In genomic region chr1:171485375-171486047, GRCh38 we compare ENCODE assay signal across 1 cellular context.
TF ChIP-seq lines count a peak whose summit lies in the region.

PRRC2C (plus strand) TSS chr1:171485530; CDS start chr1:171512089, 26,559 bp downstream.

TF ChIP-seq in HepG2, 621 proteins besides CTCF, POLR2A, EP300 and RAD21 (continued from another document and continues in another):
- TF ChIP-seq TFDP2 (CRISPR knock-in tag; IDR thresholded peaks at IDR 0.05): no peak; the same call in 1 of the 2 replicates
- TF ChIP-seq RFXANK (CRISPR knock-in tag; IDR thresholded peaks at IDR 0.05): no peak
- TF ChIP-seq SETDB1 (CRISPR knock-in tag; IDR thresholded peaks at IDR 0.05; ENCODE audit: borderline replicate concordance): no peak
- TF ChIP-seq ZNF615 (CRISPR knock-in tag; IDR thresholded peaks at IDR 0.05; ENCODE audit: borderline replicate concordance): no peak
- TF ChIP-seq ZFP36 (IDR thresholded peaks at IDR 0.05; ENCODE audit: borderline replicate concordance, low read depth, low read length, partially characterized antibody): no peak
- peak; percentile 24; the same call in 1 of the 2 replicates for TF ChIP-seq ZNF772 (CRISPR knock-in tag; IDR thresholded peaks at IDR 0.05)
- TF ChIP-seq, protein P1, sequence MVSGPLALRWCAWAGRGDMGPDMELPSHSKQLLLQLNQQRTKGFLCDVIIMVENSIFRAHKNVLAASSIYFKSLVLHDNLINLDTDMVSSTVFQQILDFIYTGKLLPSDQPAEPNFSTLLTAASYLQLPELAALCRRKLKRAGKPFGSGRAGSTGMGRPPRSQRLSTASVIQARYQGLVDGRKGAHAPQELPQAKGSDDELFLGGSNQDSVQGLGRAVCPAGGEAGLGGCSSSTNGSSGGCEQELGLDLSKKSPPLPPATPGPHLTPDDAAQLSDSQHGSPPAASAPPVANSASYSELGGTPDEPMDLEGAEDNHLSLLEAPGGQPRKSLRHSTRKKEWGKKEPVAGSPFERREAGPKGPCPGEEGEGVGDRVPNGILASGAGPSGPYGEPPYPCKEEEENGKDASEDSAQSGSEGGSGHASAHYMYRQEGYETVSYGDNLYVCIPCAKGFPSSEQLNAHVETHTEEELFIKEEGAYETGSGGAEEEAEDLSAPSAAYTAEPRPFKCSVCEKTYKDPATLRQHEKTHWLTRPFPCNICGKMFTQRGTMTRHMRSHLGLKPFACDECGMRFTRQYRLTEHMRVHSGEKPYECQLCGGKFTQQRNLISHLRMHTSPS (CRISPR knock-in tag; IDR thresholded peaks at IDR 0.05; ENCODE audit: low read depth): no peak
- TF ChIP-seq, protein P2, sequence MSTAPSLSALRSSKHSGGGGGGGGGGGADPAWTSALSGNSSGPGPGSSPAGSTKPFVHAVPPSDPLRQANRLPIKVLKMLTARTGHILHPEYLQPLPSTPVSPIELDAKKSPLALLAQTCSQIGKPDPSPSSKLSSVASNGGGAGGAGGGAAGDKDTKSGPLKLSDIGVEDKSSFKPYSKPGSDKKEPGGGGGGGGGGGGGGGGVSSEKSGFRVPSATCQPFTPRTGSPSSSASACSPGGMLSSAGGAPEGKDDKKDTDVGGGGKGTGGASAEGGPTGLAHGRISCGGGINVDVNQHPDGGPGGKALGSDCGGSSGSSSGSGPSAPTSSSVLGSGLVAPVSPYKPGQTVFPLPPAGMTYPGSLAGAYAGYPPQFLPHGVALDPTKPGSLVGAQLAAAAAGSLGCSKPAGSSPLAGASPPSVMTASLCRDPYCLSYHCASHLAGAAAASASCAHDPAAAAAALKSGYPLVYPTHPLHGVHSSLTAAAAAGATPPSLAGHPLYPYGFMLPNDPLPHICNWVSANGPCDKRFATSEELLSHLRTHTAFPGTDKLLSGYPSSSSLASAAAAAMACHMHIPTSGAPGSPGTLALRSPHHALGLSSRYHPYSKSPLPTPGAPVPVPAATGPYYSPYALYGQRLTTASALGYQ (CRISPR knock-in tag; IDR thresholded peaks at IDR 0.05): no peak
- no peak for TF ChIP-seq ZFP41 (CRISPR knock-in tag; IDR thresholded peaks at IDR 0.05; ENCODE audit: borderline replicate concordance)
- TF ChIP-seq MYPOP (CRISPR knock-in tag; IDR thresholded peaks at IDR 0.05): peak; percentile 74; the same call in 1 of the 2 replicates
- TF ChIP-seq CEBPB (IDR thresholded peaks at IDR 0.05; ENCODE audit: borderline replicate concordance, low read depth, low read length): no peak
- peak; percentile 87 for TF ChIP-seq ZNF883 (CRISPR knock-in tag; IDR thresholded peaks at IDR 0.05; ENCODE audit: not compliant biosample characterization)
- peak; percentile 42; the same call in 1 of the 2 replicates for TF ChIP-seq ZNF274 (CRISPR knock-in tag; IDR thresholded peaks at IDR 0.05)
- TF ChIP-seq THAP9 (CRISPR knock-in tag; IDR thresholded peaks at IDR 0.05; ENCODE audit: borderline replicate concordance): peak; percentile 80; the same call in 1 of the 2 replicates
- TF ChIP-seq DDIT3 (CRISPR knock-in tag; IDR thresholded peaks at IDR 0.05): no peak
- peak; percentile 87 for TF ChIP-seq GATAD1 (CRISPR knock-in tag; IDR thresholded peaks at IDR 0.05)
- TF ChIP-seq, protein P3, sequence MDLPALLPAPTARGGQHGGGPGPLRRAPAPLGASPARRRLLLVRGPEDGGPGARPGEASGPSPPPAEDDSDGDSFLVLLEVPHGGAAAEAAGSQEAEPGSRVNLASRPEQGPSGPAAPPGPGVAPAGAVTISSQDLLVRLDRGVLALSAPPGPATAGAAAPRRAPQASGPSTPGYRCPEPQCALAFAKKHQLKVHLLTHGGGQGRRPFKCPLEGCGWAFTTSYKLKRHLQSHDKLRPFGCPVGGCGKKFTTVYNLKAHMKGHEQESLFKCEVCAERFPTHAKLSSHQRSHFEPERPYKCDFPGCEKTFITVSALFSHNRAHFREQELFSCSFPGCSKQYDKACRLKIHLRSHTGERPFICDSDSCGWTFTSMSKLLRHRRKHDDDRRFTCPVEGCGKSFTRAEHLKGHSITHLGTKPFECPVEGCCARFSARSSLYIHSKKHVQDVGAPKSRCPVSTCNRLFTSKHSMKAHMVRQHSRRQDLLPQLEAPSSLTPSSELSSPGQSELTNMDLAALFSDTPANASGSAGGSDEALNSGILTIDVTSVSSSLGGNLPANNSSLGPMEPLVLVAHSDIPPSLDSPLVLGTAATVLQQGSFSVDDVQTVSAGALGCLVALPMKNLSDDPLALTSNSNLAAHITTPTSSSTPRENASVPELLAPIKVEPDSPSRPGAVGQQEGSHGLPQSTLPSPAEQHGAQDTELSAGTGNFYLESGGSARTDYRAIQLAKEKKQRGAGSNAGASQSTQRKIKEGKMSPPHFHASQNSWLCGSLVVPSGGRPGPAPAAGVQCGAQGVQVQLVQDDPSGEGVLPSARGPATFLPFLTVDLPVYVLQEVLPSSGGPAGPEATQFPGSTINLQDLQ (CRISPR knock-in tag; IDR thresholded peaks at IDR 0.05): no peak
- TF ChIP-seq ZFP82 (CRISPR knock-in tag; IDR thresholded peaks at IDR 0.05; ENCODE audit: borderline replicate concordance): no peak; the same call in 1 of the 2 replicates
- TF ChIP-seq PHF8 (CRISPR knock-in tag; IDR thresholded peaks at IDR 0.05): peak; percentile 96
- TF ChIP-seq PPARG (CRISPR knock-in tag; conservative IDR thresholded peaks at IDR 0.05): no peak
- TF ChIP-seq ZNF446 (CRISPR knock-in tag; IDR thresholded peaks at IDR 0.05): no peak
- no peak for TF ChIP-seq ZNF451 (CRISPR knock-in tag; IDR thresholded peaks at IDR 0.05)
- TF ChIP-seq SOX6 (IDR thresholded peaks at IDR 0.05): no peak
- TF ChIP-seq SOX6 (CRISPR knock-in tag; IDR thresholded peaks at IDR 0.05): peak; percentile 30; the same call in 1 of the 2 replicates
- TF ChIP-seq GZF1 (CRISPR knock-in tag; IDR thresholded peaks at IDR 0.05): no peak
- TF ChIP-seq JUND (CRISPR knock-in tag; IDR thresholded peaks at IDR 0.05): 0 out of 2 replicates have a peak, but pooled peaks have one; percentile 22
- TF ChIP-seq ZZZ3 (CRISPR knock-in tag; IDR thresholded peaks at IDR 0.05; ENCODE audit: borderline replicate concordance): no peak; the same call in 1 of the 2 replicates
- 0 out of 2 replicates have a peak, but pooled peaks have one; percentile 20 for TF ChIP-seq NFE2L1 (CRISPR knock-in tag; IDR thresholded peaks at IDR 0.05; ENCODE audit: borderline replicate concordance)
- TF ChIP-seq KLF13 (CRISPR knock-in tag; IDR thresholded peaks at IDR 0.05): peak; percentile 73; the same call in 1 of the 2 replicates
- TF ChIP-seq KAT8 (CRISPR knock-in tag; IDR thresholded peaks at IDR 0.05): peak; percentile 95
- TF ChIP-seq, protein P4, sequence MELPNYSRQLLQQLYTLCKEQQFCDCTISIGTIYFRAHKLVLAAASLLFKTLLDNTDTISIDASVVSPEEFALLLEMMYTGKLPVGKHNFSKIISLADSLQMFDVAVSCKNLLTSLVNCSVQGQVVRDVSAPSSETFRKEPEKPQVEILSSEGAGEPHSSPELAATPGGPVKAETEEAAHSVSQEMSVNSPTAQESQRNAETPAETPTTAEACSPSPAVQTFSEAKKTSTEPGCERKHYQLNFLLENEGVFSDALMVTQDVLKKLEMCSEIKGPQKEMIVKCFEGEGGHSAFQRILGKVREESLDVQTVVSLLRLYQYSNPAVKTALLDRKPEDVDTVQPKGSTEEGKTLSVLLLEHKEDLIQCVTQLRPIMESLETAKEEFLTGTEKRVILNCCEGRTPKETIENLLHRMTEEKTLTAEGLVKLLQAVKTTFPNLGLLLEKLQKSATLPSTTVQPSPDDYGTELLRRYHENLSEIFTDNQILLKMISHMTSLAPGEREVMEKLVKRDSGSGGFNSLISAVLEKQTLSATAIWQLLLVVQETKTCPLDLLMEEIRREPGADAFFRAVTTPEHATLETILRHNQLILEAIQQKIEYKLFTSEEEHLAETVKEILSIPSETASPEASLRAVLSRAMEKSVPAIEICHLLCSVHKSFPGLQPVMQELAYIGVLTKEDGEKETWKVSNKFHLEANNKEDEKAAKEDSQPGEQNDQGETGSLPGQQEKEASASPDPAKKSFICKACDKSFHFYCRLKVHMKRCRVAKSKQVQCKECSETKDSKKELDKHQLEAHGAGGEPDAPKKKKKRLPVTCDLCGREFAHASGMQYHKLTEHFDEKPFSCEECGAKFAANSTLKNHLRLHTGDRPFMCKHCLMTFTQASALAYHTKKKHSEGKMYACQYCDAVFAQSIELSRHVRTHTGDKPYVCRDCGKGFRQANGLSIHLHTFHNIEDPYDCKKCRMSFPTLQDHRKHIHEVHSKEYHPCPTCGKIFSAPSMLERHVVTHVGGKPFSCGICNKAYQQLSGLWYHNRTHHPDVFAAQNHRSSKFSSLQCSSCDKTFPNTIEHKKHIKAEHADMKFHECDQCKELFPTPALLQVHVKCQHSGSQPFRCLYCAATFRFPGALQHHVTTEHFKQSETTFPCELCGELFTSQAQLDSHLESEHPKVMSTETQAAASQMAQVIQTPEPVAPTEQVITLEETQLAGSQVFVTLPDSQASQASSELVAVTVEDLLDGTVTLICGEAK (IDR thresholded peaks at IDR 0.05): no peak
- TF ChIP-seq, protein P4 (CRISPR knock-in tag; IDR thresholded peaks at IDR 0.05): peak; percentile 45; the same call in 1 of the 2 replicates
- TF ChIP-seq ETV5 (CRISPR knock-in tag; IDR thresholded peaks at IDR 0.05; ENCODE audit: borderline replicate concordance): no peak
- peak; percentile 42; the same call in 1 of the 2 replicates for TF ChIP-seq SP4 (CRISPR knock-in tag; IDR thresholded peaks at IDR 0.05)
- no peak for TF ChIP-seq ZNF180 (CRISPR knock-in tag; IDR thresholded peaks at IDR 0.05; ENCODE audit: borderline replicate concordance, low read depth)
- TF ChIP-seq NCOA1 (CRISPR knock-in tag; IDR thresholded peaks at IDR 0.05): no peak
- TF ChIP-seq, protein P5, sequence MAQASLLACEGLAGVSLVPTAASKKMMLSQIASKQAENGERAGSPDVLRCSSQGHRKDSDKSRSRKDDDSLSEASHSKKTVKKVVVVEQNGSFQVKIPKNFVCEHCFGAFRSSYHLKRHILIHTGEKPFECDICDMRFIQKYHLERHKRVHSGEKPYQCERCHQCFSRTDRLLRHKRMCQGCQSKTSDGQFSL (CRISPR knock-in tag; IDR thresholded peaks at IDR 0.05): peak; percentile 53; the same call in 1 of the 2 replicates
- peak; percentile 58; the same call in 1 of the 2 replicates for TF ChIP-seq HOXA5 (CRISPR knock-in tag; IDR thresholded peaks at IDR 0.05)
- no peak for TF ChIP-seq TEAD2 (CRISPR knock-in tag; IDR thresholded peaks at IDR 0.05)
